Comparison of ENCODE assay signal across 1 cellular context in the genomic region with DNA sequence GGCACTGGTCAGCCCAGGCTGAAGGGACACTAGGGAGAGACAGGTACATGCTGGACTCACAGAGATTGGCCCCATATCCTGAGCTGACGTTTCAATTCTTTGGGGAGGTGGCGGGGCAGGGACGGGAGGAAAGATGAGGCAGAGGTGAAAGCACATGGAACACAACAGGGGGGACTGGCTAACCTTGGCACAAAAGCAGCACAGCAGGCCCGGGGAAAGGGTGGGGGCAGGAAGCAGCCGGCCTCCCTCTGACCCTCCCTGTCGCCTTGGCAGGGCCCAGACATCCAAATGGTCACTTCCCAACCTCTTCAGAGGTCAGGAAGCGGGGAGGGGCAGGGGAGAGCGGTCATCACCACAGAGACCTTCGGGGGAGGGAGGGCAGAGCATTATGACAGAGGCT.
TF ChIP-seq lines count a peak whose summit lies in the region.

No MANE protein-coding gene starts in this region.

TF ChIP-seq in WTC11, 78 proteins besides CTCF, POLR2A, EP300 and RAD21 (continued from another document):
- TF ChIP-seq, protein P1, sequence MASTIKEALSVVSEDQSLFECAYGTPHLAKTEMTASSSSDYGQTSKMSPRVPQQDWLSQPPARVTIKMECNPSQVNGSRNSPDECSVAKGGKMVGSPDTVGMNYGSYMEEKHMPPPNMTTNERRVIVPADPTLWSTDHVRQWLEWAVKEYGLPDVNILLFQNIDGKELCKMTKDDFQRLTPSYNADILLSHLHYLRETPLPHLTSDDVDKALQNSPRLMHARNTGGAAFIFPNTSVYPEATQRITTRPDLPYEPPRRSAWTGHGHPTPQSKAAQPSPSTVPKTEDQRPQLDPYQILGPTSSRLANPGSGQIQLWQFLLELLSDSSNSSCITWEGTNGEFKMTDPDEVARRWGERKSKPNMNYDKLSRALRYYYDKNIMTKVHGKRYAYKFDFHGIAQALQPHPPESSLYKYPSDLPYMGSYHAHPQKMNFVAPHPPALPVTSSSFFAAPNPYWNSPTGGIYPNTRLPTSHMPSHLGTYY (CRISPR knock-in tag; IDR thresholded peaks at IDR 0.05): no peak
- TF ChIP-seq ZNF138 (CRISPR knock-in tag; conservative IDR thresholded peaks at IDR 0.05): no peak
